In genomic region chr1:198261886-198262285, GRCh38 we compare ENCODE assay signal across 24 cellular contexts.
"Had no signal": no experiment of that assay in that cellular context is flagged by ENCODE, and none has a peak within 500 bp of the region (broad histone marks: within the 10 kb centered on the region; RNA-seq: fewer than 3 reads in every experiment).

No MANE protein-coding gene starts in this region.

- H3K4me3 Mint-ChIP-seq: endodermal cell; naive B cell; nephron; stimulated activated naive B cell treated with anti-CD40 and anti-IgM and Interleukin-4, amounts not matched to agents 10 μg/mL and 1 μg/mL and 100 μg/mL, for 72 hours; stimulated activated naive CD8-positive, alpha-beta T cell treated with anti-CD3 and anti-CD28 coated beads, Interleukin-15, amount 100 ng/mL, for 72 hours had no signal

- H3K4me1 ChIP-seq: left lung, lower lobe of right lung, right lobe of liver had no signal

- H3K9me3 Mint-ChIP-seq: endodermal cell, naive B cell, nephron had no signal

- H3K27me3 ChIP-seq: foreskin keratinocyte, heart left ventricle, left lung, pancreas, right lobe of liver, testis, tibial nerve, upper lobe of right lung, vagina had no signal

- H3K9me3 ChIP-seq: heart left ventricle, left lung, lower lobe of right lung, pancreas, right lobe of liver, testis, tibial nerve, upper lobe of right lung, vagina had no signal

- H3K27ac Mint-ChIP-seq: endodermal cell; naive B cell; nephron; progenitor cell of endocrine pancreas; stimulated activated naive B cell treated with anti-CD40 and anti-IgM and Interleukin-4, amounts not matched to agents 10 μg/mL and 1 μg/mL and 100 μg/mL, for 72 hours; stimulated activated naive CD8-positive, alpha-beta T cell treated with anti-CD3 and anti-CD28 coated beads, Interleukin-15, amount 100 ng/mL, for 72 hours had no signal

- ATAC-seq: foreskin keratinocyte; heart left ventricle; left lung; lower lobe of right lung; pancreas; right lobe of liver; stimulated activated naive B cell treated with anti-CD40 and anti-IgM and Interleukin-4, amounts not matched to agents 10 μg/mL and 1 μg/mL and 100 μg/mL, for 72 hours; stimulated activated naive CD8-positive, alpha-beta T cell treated with anti-CD3 and anti-CD28 coated beads, Interleukin-15, amount 100 ng/mL, for 72 hours; upper lobe of right lung had no signal

- H3K27me3 Mint-ChIP-seq: naive B cell; progenitor cell of endocrine pancreas; stimulated activated naive B cell treated with anti-CD40 and anti-IgM and Interleukin-4, amounts not matched to agents 10 μg/mL and 1 μg/mL and 100 μg/mL, for 72 hours; stimulated activated naive CD8-positive, alpha-beta T cell treated with anti-CD3 and anti-CD28 coated beads, Interleukin-15, amount 100 ng/mL, for 72 hours had no signal

- H3K27ac ChIP-seq: coronary artery, foreskin keratinocyte, left lung, lower lobe of right lung, pancreas, right lobe of liver, testis, tibial nerve, upper lobe of right lung, vagina had no signal

- H3K4me3 ChIP-seq: coronary artery, heart left ventricle, left lung, lower lobe of right lung, pancreas, right lobe of liver, testis, tibial nerve, upper lobe of right lung, vagina had no signal

- H3K36me3 ChIP-seq: left lung, lower lobe of right lung, pancreas, right lobe of liver, upper lobe of right lung had no signal

- DNase-seq: effector CD4-positive, alpha-beta T cell; endodermal cell; erythroblast; foreskin keratinocyte; heart left ventricle; hypothalamus; left lung; lower lobe of right lung; mesenchymal stem cell; midbrain; naive B cell; occipital lobe; pancreas; right lobe of liver; stimulated activated CD4-positive, alpha-beta T cell treated with anti-CD3 and anti-CD28 coated beads, Interleukin-4, amount 100 ng/mL, for 1 hour; stimulated activated naive B cell treated with anti-CD40 and anti-IgM and Interleukin-4, amounts not matched to agents 10 μg/mL and 1 μg/mL and 100 μg/mL, for 72 hours; stimulated activated naive CD8-positive, alpha-beta T cell treated with anti-CD3 and anti-CD28 coated beads, Interleukin-15, amount 100 ng/mL, for 72 hours; testis; upper lobe of right lung had no signal
